Comparison of ENCODE assay signal across 1 cellular context in the genomic region with DNA sequence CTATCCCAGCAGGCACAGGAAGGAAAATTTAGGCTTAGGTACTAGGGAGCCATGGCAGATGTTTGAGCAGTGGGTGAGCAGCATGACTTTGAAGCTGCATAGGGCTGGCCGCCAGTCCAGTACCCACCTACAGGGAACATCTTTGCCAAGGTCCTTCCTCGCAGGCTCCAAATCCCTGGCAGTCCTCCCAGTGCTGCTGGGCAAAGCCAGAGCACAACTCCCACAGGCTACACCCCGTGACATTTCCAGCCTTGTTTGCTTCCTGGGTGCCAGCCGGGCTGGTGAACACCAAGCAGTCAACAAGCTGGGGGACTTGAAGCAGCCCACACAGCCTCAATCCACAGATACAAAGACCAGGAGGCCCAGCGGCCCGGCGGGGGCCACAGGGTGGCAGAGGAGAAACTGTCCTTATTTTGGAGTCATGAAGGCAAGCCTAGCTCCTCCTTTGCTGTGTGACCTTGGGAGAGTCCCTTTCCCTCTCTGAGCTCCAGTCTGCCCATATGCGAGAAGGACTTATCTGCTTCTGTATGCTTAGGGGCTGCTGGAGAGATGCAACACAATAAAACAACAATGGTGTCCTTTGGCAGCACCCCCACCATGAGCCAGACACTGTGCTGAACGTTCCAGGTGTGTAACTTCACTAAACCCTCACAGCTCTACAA.
TF ChIP-seq lines count a peak whose summit lies in the region.

No MANE protein-coding gene starts in this region.

TF ChIP-seq in WTC11, 78 proteins besides CTCF, POLR2A, EP300 and RAD21 (continued from another document):
- TF ChIP-seq, protein P1, sequence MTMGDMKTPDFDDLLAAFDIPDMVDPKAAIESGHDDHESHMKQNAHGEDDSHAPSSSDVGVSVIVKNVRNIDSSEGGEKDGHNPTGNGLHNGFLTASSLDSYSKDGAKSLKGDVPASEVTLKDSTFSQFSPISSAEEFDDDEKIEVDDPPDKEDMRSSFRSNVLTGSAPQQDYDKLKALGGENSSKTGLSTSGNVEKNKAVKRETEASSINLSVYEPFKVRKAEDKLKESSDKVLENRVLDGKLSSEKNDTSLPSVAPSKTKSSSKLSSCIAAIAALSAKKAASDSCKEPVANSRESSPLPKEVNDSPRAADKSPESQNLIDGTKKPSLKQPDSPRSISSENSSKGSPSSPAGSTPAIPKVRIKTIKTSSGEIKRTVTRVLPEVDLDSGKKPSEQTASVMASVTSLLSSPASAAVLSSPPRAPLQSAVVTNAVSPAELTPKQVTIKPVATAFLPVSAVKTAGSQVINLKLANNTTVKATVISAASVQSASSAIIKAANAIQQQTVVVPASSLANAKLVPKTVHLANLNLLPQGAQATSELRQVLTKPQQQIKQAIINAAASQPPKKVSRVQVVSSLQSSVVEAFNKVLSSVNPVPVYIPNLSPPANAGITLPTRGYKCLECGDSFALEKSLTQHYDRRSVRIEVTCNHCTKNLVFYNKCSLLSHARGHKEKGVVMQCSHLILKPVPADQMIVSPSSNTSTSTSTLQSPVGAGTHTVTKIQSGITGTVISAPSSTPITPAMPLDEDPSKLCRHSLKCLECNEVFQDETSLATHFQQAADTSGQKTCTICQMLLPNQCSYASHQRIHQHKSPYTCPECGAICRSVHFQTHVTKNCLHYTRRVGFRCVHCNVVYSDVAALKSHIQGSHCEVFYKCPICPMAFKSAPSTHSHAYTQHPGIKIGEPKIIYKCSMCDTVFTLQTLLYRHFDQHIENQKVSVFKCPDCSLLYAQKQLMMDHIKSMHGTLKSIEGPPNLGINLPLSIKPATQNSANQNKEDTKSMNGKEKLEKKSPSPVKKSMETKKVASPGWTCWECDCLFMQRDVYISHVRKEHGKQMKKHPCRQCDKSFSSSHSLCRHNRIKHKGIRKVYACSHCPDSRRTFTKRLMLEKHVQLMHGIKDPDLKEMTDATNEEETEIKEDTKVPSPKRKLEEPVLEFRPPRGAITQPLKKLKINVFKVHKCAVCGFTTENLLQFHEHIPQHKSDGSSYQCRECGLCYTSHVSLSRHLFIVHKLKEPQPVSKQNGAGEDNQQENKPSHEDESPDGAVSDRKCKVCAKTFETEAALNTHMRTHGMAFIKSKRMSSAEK (CRISPR knock-in tag; IDR thresholded peaks at IDR 0.05; ENCODE audit: borderline replicate concordance): no peak
- TF ChIP-seq, protein P2, sequence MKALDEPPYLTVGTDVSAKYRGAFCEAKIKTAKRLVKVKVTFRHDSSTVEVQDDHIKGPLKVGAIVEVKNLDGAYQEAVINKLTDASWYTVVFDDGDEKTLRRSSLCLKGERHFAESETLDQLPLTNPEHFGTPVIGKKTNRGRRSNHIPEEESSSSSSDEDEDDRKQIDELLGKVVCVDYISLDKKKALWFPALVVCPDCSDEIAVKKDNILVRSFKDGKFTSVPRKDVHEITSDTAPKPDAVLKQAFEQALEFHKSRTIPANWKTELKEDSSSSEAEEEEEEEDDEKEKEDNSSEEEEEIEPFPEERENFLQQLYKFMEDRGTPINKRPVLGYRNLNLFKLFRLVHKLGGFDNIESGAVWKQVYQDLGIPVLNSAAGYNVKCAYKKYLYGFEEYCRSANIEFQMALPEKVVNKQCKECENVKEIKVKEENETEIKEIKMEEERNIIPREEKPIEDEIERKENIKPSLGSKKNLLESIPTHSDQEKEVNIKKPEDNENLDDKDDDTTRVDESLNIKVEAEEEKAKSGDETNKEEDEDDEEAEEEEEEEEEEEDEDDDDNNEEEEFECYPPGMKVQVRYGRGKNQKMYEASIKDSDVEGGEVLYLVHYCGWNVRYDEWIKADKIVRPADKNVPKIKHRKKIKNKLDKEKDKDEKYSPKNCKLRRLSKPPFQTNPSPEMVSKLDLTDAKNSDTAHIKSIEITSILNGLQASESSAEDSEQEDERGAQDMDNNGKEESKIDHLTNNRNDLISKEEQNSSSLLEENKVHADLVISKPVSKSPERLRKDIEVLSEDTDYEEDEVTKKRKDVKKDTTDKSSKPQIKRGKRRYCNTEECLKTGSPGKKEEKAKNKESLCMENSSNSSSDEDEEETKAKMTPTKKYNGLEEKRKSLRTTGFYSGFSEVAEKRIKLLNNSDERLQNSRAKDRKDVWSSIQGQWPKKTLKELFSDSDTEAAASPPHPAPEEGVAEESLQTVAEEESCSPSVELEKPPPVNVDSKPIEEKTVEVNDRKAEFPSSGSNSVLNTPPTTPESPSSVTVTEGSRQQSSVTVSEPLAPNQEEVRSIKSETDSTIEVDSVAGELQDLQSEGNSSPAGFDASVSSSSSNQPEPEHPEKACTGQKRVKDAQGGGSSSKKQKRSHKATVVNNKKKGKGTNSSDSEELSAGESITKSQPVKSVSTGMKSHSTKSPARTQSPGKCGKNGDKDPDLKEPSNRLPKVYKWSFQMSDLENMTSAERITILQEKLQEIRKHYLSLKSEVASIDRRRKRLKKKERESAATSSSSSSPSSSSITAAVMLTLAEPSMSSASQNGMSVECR (CRISPR knock-in tag; IDR thresholded peaks at IDR 0.05; ENCODE audit: borderline replicate concordance): no peak
- TF ChIP-seq, protein P3, sequence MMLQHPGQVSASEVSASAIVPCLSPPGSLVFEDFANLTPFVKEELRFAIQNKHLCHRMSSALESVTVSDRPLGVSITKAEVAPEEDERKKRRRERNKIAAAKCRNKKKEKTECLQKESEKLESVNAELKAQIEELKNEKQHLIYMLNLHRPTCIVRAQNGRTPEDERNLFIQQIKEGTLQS (CRISPR knock-in tag; conservative IDR thresholded peaks at IDR 0.05): no peak
